In the genomic region with DNA sequence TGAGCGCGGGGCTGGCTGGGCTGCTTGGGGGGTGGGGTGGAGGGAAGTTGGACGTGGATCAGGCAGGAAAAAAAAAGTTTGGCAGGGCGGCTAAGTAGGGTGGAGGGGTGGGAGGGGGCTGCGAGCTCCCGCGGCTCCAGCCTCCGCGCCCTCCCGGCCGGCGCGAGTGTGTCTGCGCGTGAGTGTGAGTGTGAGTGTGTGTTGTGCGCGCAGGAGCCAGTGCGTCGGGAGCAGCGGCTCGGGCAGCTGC, we compare ENCODE assay signal across 2 cellular contexts.
TF ChIP-seq lines count a peak whose summit lies in the region.

No MANE protein-coding gene starts in this region.

TF ChIP-seq in K562, 482 proteins besides CTCF, POLR2A, EP300 and RAD21:
- TF ChIP-seq YBX1 (IDR thresholded peaks at IDR 0.05) = no peak
- TF ChIP-seq RBM22 (IDR thresholded peaks at IDR 0.05; ENCODE audit: low read depth, low read length, poor library complexity, severe bottlenecking) = peak; percentile 55
- TF ChIP-seq TEAD1 (CRISPR knock-in tag; IDR thresholded peaks at IDR 0.05) = 0 out of 4 replicates have a peak, but pooled peaks of 1 of the 2 experiments have one; percentile 35
- peak; percentile 71 for TF ChIP-seq PCBP1 (IDR thresholded peaks at IDR 0.05; ENCODE audit: low read depth, low read length, poor library complexity, severe bottlenecking)
- TF ChIP-seq, protein P1, sequence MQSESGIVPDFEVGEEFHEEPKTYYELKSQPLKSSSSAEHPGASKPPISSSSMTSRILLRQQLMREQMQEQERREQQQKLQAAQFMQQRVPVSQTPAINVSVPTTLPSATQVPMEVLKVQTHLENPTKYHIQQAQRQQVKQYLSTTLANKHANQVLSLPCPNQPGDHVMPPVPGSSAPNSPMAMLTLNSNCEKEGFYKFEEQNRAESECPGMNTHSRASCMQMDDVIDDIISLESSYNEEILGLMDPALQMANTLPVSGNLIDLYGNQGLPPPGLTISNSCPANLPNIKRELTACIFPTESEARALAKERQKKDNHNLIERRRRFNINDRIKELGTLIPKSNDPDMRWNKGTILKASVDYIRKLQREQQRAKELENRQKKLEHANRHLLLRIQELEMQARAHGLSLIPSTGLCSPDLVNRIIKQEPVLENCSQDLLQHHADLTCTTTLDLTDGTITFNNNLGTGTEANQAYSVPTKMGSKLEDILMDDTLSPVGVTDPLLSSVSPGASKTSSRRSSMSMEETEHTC (IDR thresholded peaks at IDR 0.05) = no peak
- TF ChIP-seq MEF2D (tag; conservative IDR thresholded peaks at IDR 0.05; ENCODE audit: low read depth) = no peak
- no peak for TF ChIP-seq SRSF9 (IDR thresholded peaks at IDR 0.05; ENCODE audit: borderline replicate concordance, low read depth, low read length)
- TF ChIP-seq ZNF766 (CRISPR knock-in tag; conservative IDR thresholded peaks at IDR 0.05) = 0 out of 2 replicates have a peak, but pooled peaks have one; percentile 56
- TF ChIP-seq PHB (CRISPR knock-in tag; IDR thresholded peaks at IDR 0.05) = no peak
- peak; percentile 47; the same call in 1 of the 2 replicates for TF ChIP-seq ZFX (CRISPR knock-in tag; IDR thresholded peaks at IDR 0.05)
- 0 out of 2 replicates have a peak, but pooled peaks have one; percentile 7 for TF ChIP-seq ELF4 (CRISPR knock-in tag; IDR thresholded peaks at IDR 0.05)
- TF ChIP-seq CHD4 (IDR thresholded peaks at IDR 0.05; ENCODE audit: insufficient read depth, insufficient replicate concordance, low read depth, low read length, poor library complexity, severe bottlenecking) = no peak
- TF ChIP-seq FOSL1 (tag; conservative IDR thresholded peaks at IDR 0.05) = no peak
- TF ChIP-seq, protein P2, sequence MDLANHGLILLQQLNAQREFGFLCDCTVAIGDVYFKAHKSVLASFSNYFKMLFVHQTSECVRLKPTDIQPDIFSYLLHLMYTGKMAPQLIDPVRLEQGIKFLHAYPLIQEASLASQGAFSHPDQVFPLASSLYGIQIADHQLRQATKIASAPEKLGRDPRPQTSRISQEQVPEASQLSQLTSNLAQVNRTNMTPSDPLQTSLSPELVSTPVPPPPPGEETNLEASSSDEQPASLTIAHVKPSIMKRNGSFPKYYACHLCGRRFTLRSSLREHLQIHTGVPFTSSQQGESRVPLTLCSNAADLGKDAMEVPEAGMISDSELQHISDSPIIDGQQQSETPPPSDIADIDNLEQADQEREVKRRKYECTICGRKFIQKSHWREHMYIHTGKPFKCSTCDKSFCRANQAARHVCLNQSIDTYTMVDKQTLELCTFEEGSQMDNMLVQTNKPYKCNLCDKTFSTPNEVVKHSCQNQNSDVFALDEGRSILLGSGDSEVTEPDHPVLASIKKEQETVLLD (IDR thresholded peaks at IDR 0.05) = peak; percentile 72; the same call in 1 of the 2 replicates
- TF ChIP-seq, protein P3, sequence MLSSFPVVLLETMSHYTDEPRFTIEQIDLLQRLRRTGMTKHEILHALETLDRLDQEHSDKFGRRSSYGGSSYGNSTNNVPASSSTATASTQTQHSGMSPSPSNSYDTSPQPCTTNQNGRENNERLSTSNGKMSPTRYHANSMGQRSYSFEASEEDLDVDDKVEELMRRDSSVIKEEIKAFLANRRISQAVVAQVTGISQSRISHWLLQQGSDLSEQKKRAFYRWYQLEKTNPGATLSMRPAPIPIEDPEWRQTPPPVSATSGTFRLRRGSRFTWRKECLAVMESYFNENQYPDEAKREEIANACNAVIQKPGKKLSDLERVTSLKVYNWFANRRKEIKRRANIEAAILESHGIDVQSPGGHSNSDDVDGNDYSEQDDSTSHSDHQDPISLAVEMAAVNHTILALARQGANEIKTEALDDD (IDR thresholded peaks at IDR 0.05) = no peak

TF ChIP-seq in HepG2, 621 proteins besides CTCF, POLR2A, EP300 and RAD21:
- TF ChIP-seq, protein P4, sequence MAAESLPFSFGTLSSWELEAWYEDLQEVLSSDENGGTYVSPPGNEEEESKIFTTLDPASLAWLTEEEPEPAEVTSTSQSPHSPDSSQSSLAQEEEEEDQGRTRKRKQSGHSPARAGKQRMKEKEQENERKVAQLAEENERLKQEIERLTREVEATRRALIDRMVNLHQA (CRISPR knock-in tag; IDR thresholded peaks at IDR 0.05) = no peak
- peak; percentile 73; the same call in 1 of the 2 replicates for TF ChIP-seq ZNF777 (CRISPR knock-in tag; IDR thresholded peaks at IDR 0.05)
- 0 out of 2 replicates have a peak, but pooled peaks have one; percentile 8 for TF ChIP-seq MYC (CRISPR knock-in tag; IDR thresholded peaks at IDR 0.05; ENCODE audit: borderline replicate concordance)
- TF ChIP-seq SP2 (CRISPR knock-in tag; IDR thresholded peaks at IDR 0.05) = peak; percentile 0; the same call in 1 of the 2 replicates
- no peak for TF ChIP-seq JDP2 (CRISPR knock-in tag; IDR thresholded peaks at IDR 0.05; ENCODE audit: borderline replicate concordance)
- 0 out of 2 replicates have a peak, but pooled peaks have one; percentile 58 for TF ChIP-seq ZNF674 (CRISPR knock-in tag; IDR thresholded peaks at IDR 0.05; ENCODE audit: low read depth)
- TF ChIP-seq FOSL2 (CRISPR knock-in tag; IDR thresholded peaks at IDR 0.05) = 0 out of 2 replicates have a peak, but pooled peaks have one; percentile 6
- TF ChIP-seq ZNF564 (CRISPR knock-in tag; IDR thresholded peaks at IDR 0.05) = peak; percentile 28; the same call in 1 of the 2 replicates
- no peak for TF ChIP-seq JUN (CRISPR knock-in tag; IDR thresholded peaks at IDR 0.05)
- no peak for TF ChIP-seq ZNF317 (CRISPR knock-in tag; IDR thresholded peaks at IDR 0.05)
- no peak for TF ChIP-seq ATM (IDR thresholded peaks at IDR 0.05; ENCODE audit: borderline replicate concordance)
- TF ChIP-seq, protein P5, sequence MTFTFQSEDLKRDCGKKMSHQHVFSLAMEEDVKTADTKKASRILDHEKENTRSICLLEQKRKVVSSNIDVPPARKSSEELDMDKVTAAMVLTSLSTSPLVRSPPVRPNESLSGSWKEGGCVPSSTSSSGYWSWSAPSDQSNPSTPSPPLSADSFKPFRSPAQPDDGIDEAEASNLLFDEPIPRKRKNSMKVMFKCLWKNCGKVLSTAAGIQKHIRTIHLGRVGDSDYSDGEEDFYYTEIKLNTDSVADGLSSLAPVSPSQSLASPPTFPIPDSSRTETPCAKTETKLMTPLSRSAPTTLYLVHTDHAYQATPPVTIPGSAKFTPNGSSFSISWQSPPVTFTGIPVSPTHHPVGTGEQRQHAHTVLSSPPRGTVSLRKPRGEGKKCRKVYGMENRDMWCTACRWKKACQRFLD (CRISPR knock-in tag; IDR thresholded peaks at IDR 0.05; ENCODE audit: borderline replicate concordance) = 0 out of 2 replicates have a peak, but pooled peaks have one; percentile 63
- TF ChIP-seq HDAC6 (IDR thresholded peaks at IDR 0.05; ENCODE audit: low read depth, low read length) = no peak
- TF ChIP-seq, protein P6, sequence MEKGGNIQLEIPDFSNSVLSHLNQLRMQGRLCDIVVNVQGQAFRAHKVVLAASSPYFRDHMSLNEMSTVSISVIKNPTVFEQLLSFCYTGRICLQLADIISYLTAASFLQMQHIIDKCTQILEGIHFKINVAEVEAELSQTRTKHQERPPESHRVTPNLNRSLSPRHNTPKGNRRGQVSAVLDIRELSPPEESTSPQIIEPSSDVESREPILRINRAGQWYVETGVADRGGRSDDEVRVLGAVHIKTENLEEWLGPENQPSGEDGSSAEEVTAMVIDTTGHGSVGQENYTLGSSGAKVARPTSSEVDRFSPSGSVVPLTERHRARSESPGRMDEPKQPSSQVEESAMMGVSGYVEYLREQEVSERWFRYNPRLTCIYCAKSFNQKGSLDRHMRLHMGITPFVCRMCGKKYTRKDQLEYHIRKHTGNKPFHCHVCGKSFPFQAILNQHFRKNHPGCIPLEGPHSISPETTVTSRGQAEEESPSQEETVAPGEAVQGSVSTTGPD (CRISPR knock-in tag; IDR thresholded peaks at IDR 0.05) = no peak
- 0 out of 2 replicates have a peak, but pooled peaks have one; percentile 32 for TF ChIP-seq ZNF274 (CRISPR knock-in tag; IDR thresholded peaks at IDR 0.05)
